ENCODE assay signal across 20 cellular contexts in genomic region chr21:35780983-35781382, GRCh38.
A peak's percentile ranks its signal among the peaks of the same experiment; 100 is the strongest.
DNase-seq lines count a peak whose midpoint lies in the region; ATAC-seq, FAIRE-seq and TF ChIP-seq lines count a peak whose summit lies in the region.
"Had no signal": no experiment of that assay in that cellular context is flagged by ENCODE, and none has a peak within 500 bp of the region (broad histone marks: within the 10 kb centered on the region; RNA-seq: fewer than 3 reads in every experiment).

No MANE protein-coding gene starts in this region.

- no peak for TF ChIP-seq RAD21 in IMR-90 (IDR thresholded peaks at IDR 0.05; ENCODE audit: low read length)

- H3K9me3 ChIP-seq in IMR-90 (ENCODE audit: control insufficient read depth, insufficient read depth, low read length) (no peaks in the 10 kb centered on the region), body of pancreas (no peaks in the 10 kb centered on the region), mesenchymal stem cell (ENCODE audit: control insufficient read depth, low read length) (peaks cover 6% of the 10 kb centered on the region)
- H3K9me3 ChIP-seq: A549 had no signal

- no peak for TF ChIP-seq POLR2A in IMR-90 (IDR thresholded peaks at IDR 0.05; ENCODE audit: low read depth, low read length)
- no peak for TF ChIP-seq POLR2A in body of pancreas (IDR thresholded peaks at IDR 0.05)
- no peak for TF ChIP-seq POLR2A in GM12892 (IDR thresholded peaks at IDR 0.05; ENCODE audit: low read depth, low read length)

- H3K4ac ChIP-seq in IMR-90 (ENCODE audit: low read depth, low read length) (peak overlapping the region; percentile 73; the same call in 1 of the 2 replicates), mesenchymal stem cell (ENCODE audit: low read depth in 1 of 2, low read length in 2 of 2) (no peak overlapping the region)

- no peak for ATAC-seq in IMR-90 (ENCODE audit: low read depth)
- ATAC-seq in body of pancreas: peak; percentile 38
- ATAC-seq: A549, HCT116 had no signal

- peak overlapping the region; percentile 56; the same call in 1 of the 3 replicates for H2BK15ac ChIP-seq in IMR-90 (ENCODE audit: low read depth, low read length)
- H2BK15ac ChIP-seq in mesenchymal stem cell (ENCODE audit: low read depth, poor library complexity, severe bottlenecking): no peak overlapping the region

- in situ Hi-C loops in IMR-90 (cut with MboI; ENCODE audit: low sequenced_read_pairs): no loop called here

- H3K4me3 Mint-ChIP-seq in activated T-helper 2 cell treated with anti-CD3 and anti-CD28 coated beads, Interferon-gamma antibody, Interleukin-2, Interleukin-4, amounts not matched to agents 10 μg/mL and 5 μg/mL and 100 μg/mL, durations not matched to agents 14 hours and 24 hours and 36 hours (ENCODE audit: low read depth): no peak overlapping the region
- H3K4me3 Mint-ChIP-seq: CD4-positive, CD25-positive, alpha-beta regulatory T cell; CD8-positive, alpha-beta memory T cell; IgD-negative memory B cell had no signal

- H3K27me3 Mint-ChIP-seq in activated T-helper 2 cell treated with anti-CD3 and anti-CD28 coated beads, Interferon-gamma antibody, Interleukin-2, Interleukin-4, amounts not matched to agents 10 μg/mL and 5 μg/mL and 100 μg/mL, durations not matched to agents 14 hours and 24 hours and 36 hours (ENCODE audit: low read depth): peaks cover 18% of the 10 kb centered on the region

- dilution Hi-C loops in IMR-90 (cut with HindIII; ENCODE audit: low sequenced_read_pairs, unreplicated experiment): no loop called here

- H2AFZ ChIP-seq in ACC112 (ENCODE audit: low read length, unreplicated experiment) (no peak overlapping the region), IMR-90 (replicated peaks; ENCODE audit: low read length, poor library complexity) (peak overlapping the region; percentile 34), mesenchymal stem cell (ENCODE audit: low read depth, low read length) (no peak overlapping the region)

- CTCF ChIA-PET in IMR-90 (lab: Yijun Ruan, JAX): no interaction called here

- no peaks in the 10 kb centered on the region for H4K20me1 ChIP-seq in IMR-90 (ENCODE audit: insufficient read depth, low read length)

- H2AK9ac ChIP-seq in IMR-90 (replicated peaks; ENCODE audit: low read depth, low read length, poor library complexity): no peak overlapping the region

- H3K36me3 ChIP-seq in ACC112 (ENCODE audit: insufficient read depth, low read length) (no peaks in the 10 kb centered on the region), IMR-90 (ENCODE audit: control insufficient read depth, insufficient read depth, low read length) (no peaks in the 10 kb centered on the region), body of pancreas (replicated peaks in 1 of 2; ENCODE audit: insufficient read depth in 1 of 2, low read depth in 2 of 2) (no peaks in the 10 kb centered on the region), mesenchymal stem cell (ENCODE audit: control insufficient read depth in 1 of 2, insufficient read depth in 2 of 2, low read depth in 1 of 2, low read length in 2 of 2) (no peaks in the 10 kb centered on the region)

- no peak overlapping the region for H3K9ac ChIP-seq in IMR-90 (ENCODE audit: low read depth, low read length)
- peak overlapping the region; percentile 34 for H3K9ac ChIP-seq in mesenchymal stem cell (ENCODE audit: low read length)

- no TSS peak for BruUV-seq in IMR-90 (replicated peaks; lab: Mats Ljungman, UMichigan)

- H3K4me1 Mint-ChIP-seq in activated T-helper 2 cell treated with anti-CD3 and anti-CD28 coated beads, Interferon-gamma antibody, Interleukin-2, Interleukin-4, amounts not matched to agents 10 μg/mL and 5 μg/mL and 100 μg/mL, durations not matched to agents 14 hours and 24 hours and 36 hours (ENCODE audit: low read depth): no peaks in the 10 kb centered on the region
- H3K4me1 Mint-ChIP-seq: CD4-positive, CD25-positive, alpha-beta regulatory T cell; CD8-positive, alpha-beta memory T cell; IgD-negative memory B cell had no signal

- H4K91ac ChIP-seq in IMR-90 (ENCODE audit: insufficient read depth, low read depth, low read length): peak overlapping the region; percentile 84; the same call in 1 of the 2 replicates
- H4K91ac ChIP-seq in mesenchymal stem cell (ENCODE audit: low read length): no peak overlapping the region

- H3K4me3 ChIP-seq in ACC112 (ENCODE audit: low read depth, low read length) (no peak overlapping the region), IMR-90 (ENCODE audit: insufficient read depth, low read depth, low read length) (no peak overlapping the region), body of pancreas (no peak overlapping the region), mesenchymal stem cell (ENCODE audit: insufficient read depth in 1 of 2, low read depth in 1 of 2, low read length in 2 of 2) (no peak overlapping the region)
- H3K4me3 ChIP-seq: A549 had no signal

- POLR2A ChIA-PET in IMR-90 (lab: Charles Lee; ENCODE audit: unreplicated experiment): no interaction called here

- H3K9me3 Mint-ChIP-seq in activated T-helper 2 cell treated with anti-CD3 and anti-CD28 coated beads, Interferon-gamma antibody, Interleukin-2, Interleukin-4, amounts not matched to agents 10 μg/mL and 5 μg/mL and 100 μg/mL, durations not matched to agents 14 hours and 24 hours and 36 hours: no peaks in the 10 kb centered on the region

- H2AK5ac ChIP-seq in IMR-90 (ENCODE audit: low read depth, low read length) (peak overlapping the region; percentile 87), mesenchymal stem cell (ENCODE audit: low read length, severe bottlenecking) (no peak overlapping the region)

- H2BK20ac ChIP-seq in IMR-90 (ENCODE audit: low read depth, low read length): peak overlapping the region; percentile 71

- H3K27me3 ChIP-seq in ACC112 (ENCODE audit: insufficient read depth, low read length) (no peaks in the 10 kb centered on the region), IMR-90 (ENCODE audit: control insufficient read depth, insufficient read depth, low read length) (no peaks in the 10 kb centered on the region), body of pancreas (no peaks in the 10 kb centered on the region), mesenchymal stem cell (ENCODE audit: control insufficient read depth in 1 of 2, insufficient read depth in 1 of 2, low read length in 2 of 2) (no peaks in the 10 kb centered on the region)

- no peak overlapping the region for H2BK12ac ChIP-seq in mesenchymal stem cell (ENCODE audit: low read length in 2 of 2)

- H3K4me1 ChIP-seq in ACC112 (ENCODE audit: control insufficient read depth, insufficient read depth, low read length, unreplicated experiment) (peaks cover 14% of the 10 kb centered on the region), IMR-90 (ENCODE audit: control insufficient read depth, insufficient read depth, low read length) (peaks cover 7% of the 10 kb centered on the region), body of pancreas (peaks cover 19% of the 10 kb centered on the region), mesenchymal stem cell (ENCODE audit: control insufficient read depth, insufficient read depth, low read depth, low read length) (peaks cover 3% of the 10 kb centered on the region)
- H3K4me1 ChIP-seq: A549 had no signal

- TF ChIP-seq CTCF in IMR-90 (conservative IDR thresholded peaks at IDR 0.05; ENCODE audit: low read depth, low read length) (no peak), body of pancreas (IDR thresholded peaks at IDR 0.05) (no peak)

- H3K9me1 ChIP-seq in IMR-90 (ENCODE audit: insufficient read depth, low read length): peaks cover 17% of the 10 kb centered on the region

- H3K18ac ChIP-seq in IMR-90 (ENCODE audit: low read depth, low read length) (no peak overlapping the region), mesenchymal stem cell (ENCODE audit: low read depth in 1 of 2, low read length in 2 of 2) (no peak overlapping the region)

- no peak for FAIRE-seq in GM12892 (lab: Jason Lieb, UNC)
- FAIRE-seq: A549, G401.6, HTR-8/SVneo had no signal

- H4K8ac ChIP-seq in IMR-90 (ENCODE audit: low read depth in 2 of 2, low read length in 2 of 2) (peak overlapping the region in 1 of 2 experiments; percentile 76; a peak in 1 of 4 replicates), mesenchymal stem cell (ENCODE audit: low read length) (no peak overlapping the region)

- no CpG with 5 or more reads among the region's 4 CpGs for WGBS in IMR-90 (ENCODE audit: extremely low coverage in 2 of 2, insufficient read length in 1 of 2), 2 experiments
- WGBS in body of pancreas, 2 donors: 70 to 76% methylated on average over 4 of the region's 4 CpGs
- 86% methylated on average over 4 of the region's 4 CpGs for WGBS in mesenchymal stem cell

- H3K27ac Mint-ChIP-seq in activated T-helper 2 cell treated with anti-CD3 and anti-CD28 coated beads, Interferon-gamma antibody, Interleukin-2, Interleukin-4, amounts not matched to agents 10 μg/mL and 5 μg/mL and 100 μg/mL, durations not matched to agents 14 hours and 24 hours and 36 hours: no peak overlapping the region
- H3K27ac Mint-ChIP-seq: CD4-positive, CD25-positive, alpha-beta regulatory T cell; CD8-positive, alpha-beta memory T cell; IgD-negative memory B cell had no signal

- H3K27ac ChIP-seq in ACC112 (ENCODE audit: low read depth, low read length) (peak overlapping the region; percentile 86), IMR-90 (ENCODE audit: insufficient read depth, low read length) (no peak overlapping the region), body of pancreas (no peak overlapping the region), mesenchymal stem cell (ENCODE audit: low read length, poor library complexity, severe bottlenecking) (no peak overlapping the region)
- H3K27ac ChIP-seq: 22Rv1, A549 had no signal

- DNase-seq in IMR-90 (no peak), body of pancreas (peak in 1 of 4 donors; percentile 49), mesenchymal stem cell (no peak), GM12892 (ENCODE audit: insufficient read length) (no peak), OCI-M1 (lab: John Stamatoyannopoulos, UW) (no peak)
- DNase-seq in activated T-helper 2 cell treated with anti-CD3 and anti-CD28 coated beads, Interferon-gamma antibody, Interleukin-2, Interleukin-4, amounts not matched to agents 10 μg/mL and 5 μg/mL and 100 μg/mL, durations not matched to agents 14 hours and 24 hours and 36 hours (ENCODE audit: low spot score): no peak
- DNase-seq in activated CD4-positive, alpha-beta T cell treated with anti-CD3 and anti-CD28 coated beads for 4 hours: no peak
- DNase-seq: C1 segment of cervical spinal cord; CD4-positive, CD25-positive, alpha-beta regulatory T cell; CD8-positive, alpha-beta memory T cell; COR-L47; GOT3; H7 had no signal

- H2BK120ac ChIP-seq in IMR-90 (ENCODE audit: low read depth, low read length) (peak overlapping the region; percentile 92; the same call in 1 of the 2 replicates), mesenchymal stem cell (ENCODE audit: low read depth, low read length) (no peak overlapping the region)

- H3K23ac ChIP-seq in IMR-90 (ENCODE audit: low read depth, low read length): no peak overlapping the region
- no peak overlapping the region for H3K23ac ChIP-seq in mesenchymal stem cell (ENCODE audit: low read length in 2 of 2)

- peak overlapping the region; percentile 81 for H3K14ac ChIP-seq in IMR-90 (replicated peaks; ENCODE audit: low read depth, low read length)
- H3K14ac ChIP-seq in mesenchymal stem cell (ENCODE audit: low read length in 2 of 2): no peak overlapping the region

- 0 out of 4 replicates have a peak, but pooled peaks cover 0 to 5% of the 10 kb centered on the region in 2 experiments for H3K79me1 ChIP-seq in IMR-90 (ENCODE audit: low read depth in 1 of 2, low read length in 2 of 2)
- H3K79me1 ChIP-seq in mesenchymal stem cell (replicated peaks; ENCODE audit: low read length, poor library complexity, severe bottlenecking): no peaks in the 10 kb centered on the region

- intact Hi-C loops in IMR-90 (cut with micrococcal nuclease) (no loop called here), body of pancreas (cut with DNase I) (no loop called here)
- intact Hi-C loops in activated T-helper 2 cell treated with anti-CD3 and anti-CD28 coated beads, Interferon-gamma antibody, Interleukin-2, Interleukin-4, amounts not matched to agents 10 μg/mL and 5 μg/mL and 100 μg/mL, durations not matched to agents 14 hours and 24 hours and 36 hours (cut with micrococcal nuclease): no loop called here

- H2BK5ac ChIP-seq in IMR-90 (ENCODE audit: low read depth, low read length, poor library complexity, severe bottlenecking) (no peak overlapping the region), mesenchymal stem cell (ENCODE audit: low read depth, low read length, poor library complexity, severe bottlenecking) (no peak overlapping the region)

- H3K4me2 ChIP-seq in IMR-90 (ENCODE audit: low read depth, low read length): no peak overlapping the region
- H3K4me2 ChIP-seq in mesenchymal stem cell (ENCODE audit: low read length, poor library complexity, severe bottlenecking): no peak overlapping the region
- H3K4me2 ChIP-seq: A549 had no signal

- H3K36me3 Mint-ChIP-seq in activated T-helper 2 cell treated with anti-CD3 and anti-CD28 coated beads, Interferon-gamma antibody, Interleukin-2, Interleukin-4, amounts not matched to agents 10 μg/mL and 5 μg/mL and 100 μg/mL, durations not matched to agents 14 hours and 24 hours and 36 hours (ENCODE audit: low read depth): no peaks in the 10 kb centered on the region
- H3K36me3 Mint-ChIP-seq: CD4-positive, CD25-positive, alpha-beta regulatory T cell; CD8-positive, alpha-beta memory T cell had no signal

- no peak overlapping the region for H3K56ac ChIP-seq in IMR-90 (ENCODE audit: extremely low read depth, insufficient read depth, low read length)

- no peaks in the 10 kb centered on the region for H3K79me2 ChIP-seq in ACC112 (ENCODE audit: control insufficient read depth, insufficient read depth, low read length, unreplicated experiment)

- no peak overlapping the region for H4K5ac ChIP-seq in IMR-90 (ENCODE audit: low read depth, low read length)
